39 cellular contexts compared by ENCODE assay signal in genomic region chr7:67375427-67375826, GRCh38.
"Had no signal": no experiment of that assay in that cellular context is flagged by ENCODE, and none has a peak within 500 bp of the region (broad histone marks: within the 10 kb centered on the region; RNA-seq: fewer than 3 reads in every experiment).

No MANE protein-coding gene starts in this region.

- H3K27me3 Mint-ChIP-seq: activated naive CD4-positive, alpha-beta T cell treated with anti-CD3 and anti-CD28 coated beads, Interleukin-2, amount 10 ng/mL, durations not matched to agents 7 days and 5 days had no signal

- H3K4me1 ChIP-seq: ascending aorta, body of pancreas, breast epithelium had no signal

- H3K4me1 Mint-ChIP-seq: activated naive CD4-positive, alpha-beta T cell treated with anti-CD3 and anti-CD28 coated beads, Interleukin-2, amount 10 ng/mL, durations not matched to agents 7 days and 5 days; activated naive CD8-positive, alpha-beta T cell treated with anti-CD3 and anti-CD28 coated beads for 36 hours; activated naive CD8-positive, alpha-beta T cell treated with anti-CD3 and anti-CD28 coated beads, Interleukin-2, amount 50 U/mL, for 24 hours; activated T-helper 17 cell treated with anti-CD3 and anti-CD28 coated beads, Interleukin-2, amount 50 U/mL, for 72 hours had no signal

- H3K9me3 ChIP-seq: adrenal gland, ascending aorta, body of pancreas had no signal

- H3K36me3 Mint-ChIP-seq: activated naive CD4-positive, alpha-beta T cell treated with anti-CD3 and anti-CD28 coated beads, Interleukin-2, amount 10 ng/mL, durations not matched to agents 7 days and 5 days; activated naive CD4-positive, alpha-beta T cell treated with anti-CD3 and anti-CD28 coated beads, Interleukin-2, amount 50 U/mL, for 24 hours; activated naive CD4-positive, alpha-beta T cell treated with anti-CD3 and anti-CD28 coated beads, Interleukin-2, amount 50 U/mL, for 72 hours; activated naive CD8-positive, alpha-beta T cell treated with anti-CD3 and anti-CD28 coated beads for 36 hours; activated naive CD8-positive, alpha-beta T cell treated with anti-CD3 and anti-CD28 coated beads, Interleukin-2, amount 10 ng/mL, durations not matched to agents 7 days and 5 days had no signal

- H3K4me3 ChIP-seq: adrenal gland, ascending aorta, body of pancreas, breast epithelium, cardiac muscle cell had no signal

- DNase-seq: activated effector memory CD4-positive, alpha-beta T cell treated with anti-CD3 and anti-CD28 coated beads, Interleukin-2, amount 50 U/mL, for 16 hours; activated effector memory CD4-positive, alpha-beta T cell treated with Interleukin-2 at 50 U/mL for 16 hours; activated gamma-delta T cell; activated gamma-delta T cell treated with Interleukin-2 at 50 U/mL for 16 hours; activated naive CD4-positive, alpha-beta T cell; activated naive CD4-positive, alpha-beta T cell treated with anti-CD3 and anti-CD28 coated beads for 36 hours; activated naive CD4-positive, alpha-beta T cell treated with anti-CD3 and anti-CD28 coated beads, Interleukin-2, amount 10 ng/mL, durations not matched to agents 7 days and 5 days; activated naive CD4-positive, alpha-beta T cell treated with anti-CD3 and anti-CD28 coated beads, Interleukin-2, amount 50 U/mL, for 16 hours; activated naive CD4-positive, alpha-beta T cell treated with Interleukin-2 at 50 U/mL for 16 hours; activated naive CD8-positive, alpha-beta T cell treated with anti-CD3 and anti-CD28 coated beads for 36 hours; activated naive CD8-positive, alpha-beta T cell treated with anti-CD3 and anti-CD28 coated beads, Interleukin-2, amount 10 ng/mL, durations not matched to agents 7 days and 5 days; activated naive CD8-positive, alpha-beta T cell treated with anti-CD3 and anti-CD28 coated beads, Interleukin-2, amount 50 U/mL, for 24 hours; activated T-cell treated with anti-CD3 and anti-CD28 coated beads, Interleukin-2, amount 50 U/mL, for 1 hour; activated T-cell treated with anti-CD3 and anti-CD28 coated beads, Interleukin-2, amount 50 U/mL, for 24 hours; activated T-cell treated with anti-CD3 and anti-CD28 coated beads, Interleukin-2, amount 50 U/mL, for 4 hours; activated T-cell treated with anti-CD3 and anti-CD28 coated beads, Interleukin-2, amount 50 U/mL, for 48 hours; activated T-cell treated with anti-CD3 and anti-CD28 coated beads, Interleukin-2, amount 50 U/mL, for 72 hours; adrenal gland; amniotic stem cell; amygdala; anterior cingulate cortex; body of pancreas; brain microvascular endothelial cell; caudate nucleus; central memory CD4-positive, alpha-beta T cell; cerebellar nuclear complex had no signal

- ATAC-seq: activated naive CD4-positive, alpha-beta T cell treated with anti-CD3 and anti-CD28 coated beads, Interleukin-2, amount 50 U/mL, for 72 hours; activated naive CD8-positive, alpha-beta T cell treated with anti-CD3 and anti-CD28 coated beads, Interleukin-2, amount 50 U/mL, for 24 hours; activated T-cell treated with anti-CD3 and anti-CD28 coated beads, Interleukin-2, amount 50 U/mL, for 4 hours; activated T-cell treated with anti-CD3 and anti-CD28 coated beads, Interleukin-2, amount 50 U/mL, for 72 hours; activated T-helper 17 cell treated with anti-CD3 and anti-CD28 coated beads, Interleukin-2, amount 50 U/mL, for 72 hours; body of pancreas had no signal

- H3K27ac Mint-ChIP-seq: activated naive CD4-positive, alpha-beta T cell treated with anti-CD3 and anti-CD28 coated beads for 36 hours; activated naive CD4-positive, alpha-beta T cell treated with anti-CD3 and anti-CD28 coated beads, Interleukin-2, amount 10 ng/mL, durations not matched to agents 7 days and 5 days; activated naive CD4-positive, alpha-beta T cell treated with anti-CD3 and anti-CD28 coated beads, Interleukin-2, amount 50 U/mL, for 24 hours; activated naive CD4-positive, alpha-beta T cell treated with anti-CD3 and anti-CD28 coated beads, Interleukin-2, amount 50 U/mL, for 72 hours; activated naive CD8-positive, alpha-beta T cell; activated naive CD8-positive, alpha-beta T cell treated with anti-CD3 and anti-CD28 coated beads for 36 hours; activated naive CD8-positive, alpha-beta T cell treated with anti-CD3 and anti-CD28 coated beads, Interleukin-2, amount 10 ng/mL, durations not matched to agents 7 days and 5 days; activated naive CD8-positive, alpha-beta T cell treated with anti-CD3 and anti-CD28 coated beads, Interleukin-2, amount 50 U/mL, for 24 hours; activated T-cell treated with anti-CD3 and anti-CD28 coated beads, Interleukin-2, amount 50 U/mL, for 24 hours; activated T-cell treated with anti-CD3 and anti-CD28 coated beads, Interleukin-2, amount 50 U/mL, for 72 hours; activated T-helper 1 cell treated with anti-CD3 and anti-CD28 coated beads, Interleukin-12 subunit alpha, Interleukin-12 subunit beta, Interleukin-2, Interleukin-4 antibody, amounts not matched to agents 30 ng/mL and 10 ng/mL and 1 ng/mL, durations not matched to agents 14 hours and 24 hours and 36 hours; activated T-helper 17 cell treated with anti-CD3 and anti-CD28 coated beads, Interleukin-2, amount 50 U/mL, for 72 hours; activated T-helper 2 cell treated with anti-CD3 and anti-CD28 coated beads, Interferon-gamma antibody, Interleukin-2, Interleukin-4, amounts not matched to agents 10 μg/mL and 5 μg/mL and 100 μg/mL, durations not matched to agents 14 hours and 24 hours and 36 hours; brain had no signal

- H3K9me3 Mint-ChIP-seq: activated T-helper 17 cell treated with anti-CD3 and anti-CD28 coated beads, Interleukin-2, amount 50 U/mL, for 72 hours; central memory CD8-positive, alpha-beta T cell had no signal

- FAIRE-seq: astrocyte, bronchial epithelial cell had no signal

- H3K27ac ChIP-seq: adrenal gland, ascending aorta, body of pancreas, brain microvascular endothelial cell, breast epithelium, cardiac muscle cell had no signal

- H3K4me3 Mint-ChIP-seq: activated naive CD4-positive, alpha-beta T cell treated with anti-CD3 and anti-CD28 coated beads for 36 hours; activated naive CD4-positive, alpha-beta T cell treated with anti-CD3 and anti-CD28 coated beads, Interleukin-2, amount 10 ng/mL, durations not matched to agents 7 days and 5 days; activated naive CD4-positive, alpha-beta T cell treated with anti-CD3 and anti-CD28 coated beads, Interleukin-2, amount 50 U/mL, for 24 hours; activated naive CD8-positive, alpha-beta T cell; activated naive CD8-positive, alpha-beta T cell treated with anti-CD3 and anti-CD28 coated beads for 36 hours; activated naive CD8-positive, alpha-beta T cell treated with anti-CD3 and anti-CD28 coated beads, Interleukin-2, amount 10 ng/mL, durations not matched to agents 7 days and 5 days; activated naive CD8-positive, alpha-beta T cell treated with anti-CD3 and anti-CD28 coated beads, Interleukin-2, amount 50 U/mL, for 24 hours; activated T-cell treated with anti-CD3 and anti-CD28 coated beads, Interleukin-2, amount 50 U/mL, for 24 hours; activated T-cell treated with anti-CD3 and anti-CD28 coated beads, Interleukin-2, amount 50 U/mL, for 4 hours; activated T-cell treated with anti-CD3 and anti-CD28 coated beads, Interleukin-2, amount 50 U/mL, for 72 hours; activated T-helper 1 cell treated with anti-CD3 and anti-CD28 coated beads, Interleukin-12 subunit alpha, Interleukin-12 subunit beta, Interleukin-2, Interleukin-4 antibody, amounts not matched to agents 30 ng/mL and 10 ng/mL and 1 ng/mL, durations not matched to agents 14 hours and 24 hours and 36 hours; activated T-helper 17 cell treated with anti-CD3 and anti-CD28 coated beads, Interleukin-2, amount 50 U/mL, for 72 hours; brain; central memory CD8-positive, alpha-beta T cell had no signal

- H3K27me3 ChIP-seq: adrenal gland, body of pancreas, brain microvascular endothelial cell had no signal

- H3K36me3 ChIP-seq: adrenal gland, ascending aorta, brain microvascular endothelial cell, breast epithelium, cardiac muscle cell had no signal
